ENCODE assay signal across 8 cellular contexts in the genomic region with DNA sequence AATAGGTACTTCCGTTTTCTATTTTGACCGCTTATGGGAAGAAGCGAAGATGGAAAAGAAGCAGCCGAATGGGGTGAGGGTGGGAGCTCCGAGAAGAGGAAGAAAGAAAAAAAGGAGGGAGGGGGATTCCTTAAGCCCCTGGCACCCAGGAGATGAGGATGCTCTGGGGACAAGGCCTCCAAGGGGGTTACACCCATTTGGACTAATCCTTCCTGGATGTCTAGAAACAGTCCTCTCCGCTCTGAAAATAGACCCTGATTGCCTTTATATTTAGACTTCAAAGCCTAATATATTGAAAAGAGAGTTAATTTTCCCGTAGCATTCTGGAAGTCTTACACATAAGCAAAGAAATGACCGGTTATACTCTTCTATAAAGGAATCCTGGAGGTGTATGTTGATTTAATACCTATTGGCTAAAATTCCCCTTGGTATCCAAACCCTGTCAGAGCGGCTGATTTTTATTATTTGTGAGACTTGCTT. TPM values are rescaled to one million over a fixed set of nuclear protein-coding genes. Genes with fewer than 3 reads are reported as not detected.
DNase-seq lines count a peak whose midpoint lies in the region; ATAC-seq and TF ChIP-seq lines count a peak whose summit lies in the region.

No MANE protein-coding gene starts in this region.

- H3K4me2 ChIP-seq in KMS-11, result peak overlapping the region; percentile 47

- H3K27ac ChIP-seq in ACC112 (ENCODE audit: low read depth, low read length) (peak overlapping the region; percentile 80), KMS-11 (no peak overlapping the region), caudate nucleus (ENCODE audit: low read depth, low read length) (no peak overlapping the region)

- H3K36me3 Mint-ChIP-seq in dendritic cell treated with granulocyte-macrophage colony-stimulating factor and Interleukin-4, amounts not matched to agents 40 ng/mL and 50 ng/mL, for 4 days (ENCODE audit: low read depth), result no peaks in the 10 kb centered on the region
- peaks cover 0 to 4% of the 10 kb centered on the region in 2 donors for H3K36me3 Mint-ChIP-seq in naive B cell

- H3K36me3 ChIP-seq in ACC112 (ENCODE audit: insufficient read depth, low read length), result no peaks in the 10 kb centered on the region
- H3K36me3 ChIP-seq in KMS-11 (ENCODE audit: insufficient read depth), result no peaks in the 10 kb centered on the region

- intact Hi-C loops in dendritic cell treated with granulocyte-macrophage colony-stimulating factor and Interleukin-4, amounts not matched to agents 40 ng/mL and 50 ng/mL, for 4 days (cut with micrococcal nuclease), result loop anchor here (5.0 to 10.0 kb wide), 2 partner anchors 71 to 1434 kb away; no protein-coding TSS in a partner anchor

- H3K79me2 ChIP-seq in ACC112 (ENCODE audit: control insufficient read depth, insufficient read depth, low read length, unreplicated experiment) (peaks cover 13% of the 10 kb centered on the region), KMS-11 (ENCODE audit: insufficient read depth, low read depth) (no peaks in the 10 kb centered on the region)

- H3K4me3 Mint-ChIP-seq in dendritic cell treated with granulocyte-macrophage colony-stimulating factor and Interleukin-4, amounts not matched to agents 40 ng/mL and 50 ng/mL, for 4 days, result peak overlapping the region; percentile 94
- peak overlapping the region; percentile 90 to 99 (median 93) for H3K4me3 Mint-ChIP-seq in naive B cell

- peak overlapping the region; percentile 89 for H3K27ac Mint-ChIP-seq in dendritic cell treated with granulocyte-macrophage colony-stimulating factor and Interleukin-4, amounts not matched to agents 40 ng/mL and 50 ng/mL, for 4 days
- H3K27ac Mint-ChIP-seq in naive B cell, result peak overlapping the region in 2 of 6 donors; percentile 81 to 91

- H4K20me1 ChIP-seq in KMS-11 (ENCODE audit: insufficient read depth), result no peaks in the 10 kb centered on the region

- H3K4me1 ChIP-seq in ACC112 (ENCODE audit: control insufficient read depth, insufficient read depth, low read length, unreplicated experiment), result peaks cover 21% of the 10 kb centered on the region
- H3K4me1 ChIP-seq in KMS-11 (ENCODE audit: low read depth, poor library complexity, severe bottlenecking), result peaks cover 8% of the 10 kb centered on the region

- H3K27me3 ChIP-seq in ACC112 (ENCODE audit: insufficient read depth, low read length) (no peaks in the 10 kb centered on the region), KMS-11 (ENCODE audit: insufficient read depth, low read depth) (no peaks in the 10 kb centered on the region)

- ATAC-seq in naive B cell (ENCODE audit: low read depth in 2 of 2) (no peak), HG02973 (IDR thresholded peaks at IDR 0.05; ENCODE audit: unreplicated experiment) (no peak)

- H3K9me3 Mint-ChIP-seq in dendritic cell treated with granulocyte-macrophage colony-stimulating factor and Interleukin-4, amounts not matched to agents 40 ng/mL and 50 ng/mL, for 4 days, result no peaks in the 10 kb centered on the region
- no peaks in the 10 kb centered on the region for H3K9me3 Mint-ChIP-seq in naive B cell

- H3K4me3 ChIP-seq in ACC112 (ENCODE audit: low read depth, low read length) (peak overlapping the region; percentile 85), KMS-11 (IDR thresholded peaks at IDR 0.05; ENCODE audit: insufficient read depth, low read depth, low read length) (no peak overlapping the region)

- TF ChIP-seq CTCF in KMS-11 (conservative IDR thresholded peaks at IDR 0.05; ENCODE audit: low read depth, low read length), result no peak

- peaks cover 12% of the 10 kb centered on the region for H3K4me1 Mint-ChIP-seq in dendritic cell treated with granulocyte-macrophage colony-stimulating factor and Interleukin-4, amounts not matched to agents 40 ng/mL and 50 ng/mL, for 4 days (ENCODE audit: low read depth)
- H3K4me1 Mint-ChIP-seq in naive B cell, result peaks cover 7 to 14% (median 14%) of the 10 kb centered on the region in 3 donors

- peaks cover 30% of the 10 kb centered on the region for H3K27me3 Mint-ChIP-seq in dendritic cell treated with granulocyte-macrophage colony-stimulating factor and Interleukin-4, amounts not matched to agents 40 ng/mL and 50 ng/mL, for 4 days
- peaks cover 28 to 38% (median 37%) of the 10 kb centered on the region in 3 donors for H3K27me3 Mint-ChIP-seq in naive B cell

- peak overlapping the region; percentile 80 for H2AFZ ChIP-seq in ACC112 (ENCODE audit: low read length, unreplicated experiment)
- H2AFZ ChIP-seq in KMS-11 (ENCODE audit: low read depth), result peak overlapping the region; percentile 79; the same call in 1 of the 2 replicates

- no peak for DNase-seq in naive B cell
- DNase-seq in NCI-H2171 (lab: John Stamatoyannopoulos, UW), result no peak
- no peak for DNase-seq in stimulated activated CD4-positive, alpha-beta T cell treated with anti-CD3 and anti-CD28 coated beads, Interleukin-4, amount 100 ng/mL, for 4 hours
- DNase-seq in caudate nucleus (lab: John Stamatoyannopoulos, UW), result no peak

- no peak overlapping the region for H3K9ac ChIP-seq in KMS-11

RNA-seq across cellular contexts. Expression of a gene that starts 0.7 kb away (rescaled TPM):
- not detected for polyA plus RNA-seq in naive B cell (ENCODE audit: low read depth in 6 of 6)

RNA-seq across cellular contexts. Expression of a gene that starts 13.2 kb away (rescaled TPM):
- polyA plus RNA-seq in naive B cell (ENCODE audit: low read depth in 6 of 6), result 10 to 100 TPM; 21.6 to 57.4 (median 50.7) TPM
